25 cellular contexts compared by ENCODE assay signal in the genomic region with DNA sequence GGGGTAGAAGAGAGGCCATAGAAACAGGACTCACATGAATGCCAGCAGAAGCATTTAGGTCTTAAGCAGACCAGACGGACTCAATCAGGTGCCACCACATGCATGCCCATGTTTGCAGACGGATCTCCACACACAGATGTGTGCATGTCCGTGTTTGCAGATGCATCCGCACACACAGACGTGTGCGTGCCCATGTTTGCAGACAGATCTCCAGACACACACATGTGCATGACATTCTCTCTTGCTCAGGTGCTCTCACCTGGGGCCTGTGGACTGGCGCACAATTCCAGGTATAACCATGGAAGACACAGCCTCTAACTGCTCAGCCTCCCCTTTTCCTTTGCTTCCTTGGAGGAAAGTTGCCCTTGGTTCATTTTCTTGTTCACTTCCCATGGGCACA.
"Had no signal": no experiment of that assay in that cellular context is flagged by ENCODE, and none has a peak within 500 bp of the region (broad histone marks: within the 10 kb centered on the region; RNA-seq: fewer than 3 reads in every experiment).

No MANE protein-coding gene starts in this region.

- H3K4me1 Mint-ChIP-seq: activated CD4-positive, alpha-beta memory T cell treated with anti-CD3 and anti-CD28 coated beads, Interleukin-2, amount 10 ng/mL, durations not matched to agents 7 days and 5 days; activated CD4-positive, alpha-beta T cell treated with anti-CD3 and anti-CD28 coated beads, Interleukin-2, amount 10 ng/mL, durations not matched to agents 7 days and 5 days; stimulated activated effector memory CD8-positive, alpha-beta T cell treated with anti-CD3 and anti-CD28 coated beads, Interleukin-12 subunit alpha, Interleukin-12 subunit beta, amount 100 ng/mL, for 72 hours had no signal

- H3K4me1 ChIP-seq: pancreas, psoas muscle had no signal

- H3K4me3 ChIP-seq: heart left ventricle, mucosa of descending colon, pancreas, psoas muscle, upper lobe of left lung had no signal

- ATAC-seq: esophagus mucosa; heart left ventricle; left lobe of liver; mucosa of descending colon; pancreas; psoas muscle; stimulated activated effector memory CD8-positive, alpha-beta T cell treated with anti-CD3 and anti-CD28 coated beads, Interleukin-12 subunit alpha, Interleukin-12 subunit beta, amount 100 ng/mL, for 72 hours had no signal

- H3K9me3 Mint-ChIP-seq: activated CD4-positive, alpha-beta memory T cell treated with anti-CD3 and anti-CD28 coated beads, Interleukin-2, amount 10 ng/mL, durations not matched to agents 7 days and 5 days; activated CD4-positive, alpha-beta T cell treated with anti-CD3 and anti-CD28 coated beads, Interleukin-2, amount 10 ng/mL, durations not matched to agents 7 days and 5 days; stimulated activated effector memory CD8-positive, alpha-beta T cell treated with anti-CD3 and anti-CD28 coated beads, Interleukin-12 subunit alpha, Interleukin-12 subunit beta, amount 100 ng/mL, for 72 hours; stimulated activated naive CD8-positive, alpha-beta T cell treated with anti-CD3 and anti-CD28 coated beads, Interleukin-15, Interleukin-2, amounts not matched to agents 100 ng/mL and 50 ng/mL, for 24 hours; T-helper 1 cell treated with Interleukin-12 subunit alpha and Interleukin-12 subunit beta and Interleukin-4 antibody, amounts not matched to agents 30 μg/mL and 1 μg/mL, for 36 hours had no signal

- DNase-seq: activated CD4-positive, alpha-beta memory T cell treated with anti-CD3 and anti-CD28 coated beads, Interleukin-2, amount 10 ng/mL, durations not matched to agents 7 days and 5 days; activated CD4-positive, alpha-beta T cell treated with anti-CD3 and anti-CD28 coated beads, Interleukin-2, amount 10 ng/mL, durations not matched to agents 7 days and 5 days; activated CD4-positive, CD25-positive, alpha-beta regulatory T cell treated with anti-CD3 and anti-CD28 coated beads, Interleukin-2, amount 50 U/mL, for 72 hours; activated gamma-delta T cell treated with Interleukin-2 at 50 U/mL for 16 hours; activated naive CD4-positive, alpha-beta T cell treated with anti-CD3 and anti-CD28 coated beads, Interleukin-2, amount 50 U/mL, for 16 hours; amniotic stem cell; caudate nucleus; foreskin fibroblast; kidney glomerular epithelial cell; mucosa of descending colon; psoas muscle; SK-N-SH; stimulated activated CD4-positive, alpha-beta T cell treated with anti-CD3 and anti-CD28 coated beads, Interleukin-2, amount 100 ng/mL, for 48 hours; substantia nigra; SW 1271; T-helper 9 cell; WERI-Rb-1 had no signal

- H3K36me3 Mint-ChIP-seq: stimulated activated effector memory CD8-positive, alpha-beta T cell treated with anti-CD3 and anti-CD28 coated beads, Interleukin-12 subunit alpha, Interleukin-12 subunit beta, amount 100 ng/mL, for 72 hours had no signal

- H3K27ac Mint-ChIP-seq: activated CD4-positive, alpha-beta memory T cell treated with anti-CD3 and anti-CD28 coated beads, Interleukin-2, amount 10 ng/mL, durations not matched to agents 7 days and 5 days; activated CD4-positive, alpha-beta T cell treated with anti-CD3 and anti-CD28 coated beads, Interleukin-2, amount 10 ng/mL, durations not matched to agents 7 days and 5 days; stimulated activated effector memory CD8-positive, alpha-beta T cell treated with anti-CD3 and anti-CD28 coated beads, Interleukin-12 subunit alpha, Interleukin-12 subunit beta, amount 100 ng/mL, for 72 hours; stimulated activated naive CD8-positive, alpha-beta T cell treated with anti-CD3 and anti-CD28 coated beads, Interleukin-15, Interleukin-2, amounts not matched to agents 100 ng/mL and 50 ng/mL, for 24 hours; T-helper 1 cell treated with Interleukin-12 subunit alpha and Interleukin-12 subunit beta and Interleukin-4 antibody, amounts not matched to agents 30 μg/mL and 1 μg/mL, for 36 hours had no signal

- H3K9ac ChIP-seq: SK-N-SH had no signal

- H3K27ac ChIP-seq: heart left ventricle, pancreas, psoas muscle, upper lobe of left lung, WERI-Rb-1 had no signal

- H3K9me3 ChIP-seq: heart left ventricle, mucosa of descending colon, pancreas, psoas muscle, upper lobe of left lung had no signal

- H3K4me3 Mint-ChIP-seq: activated CD4-positive, alpha-beta memory T cell treated with anti-CD3 and anti-CD28 coated beads, Interleukin-2, amount 10 ng/mL, durations not matched to agents 7 days and 5 days; activated CD4-positive, alpha-beta T cell treated with anti-CD3 and anti-CD28 coated beads, Interleukin-2, amount 10 ng/mL, durations not matched to agents 7 days and 5 days; stimulated activated effector memory CD8-positive, alpha-beta T cell treated with anti-CD3 and anti-CD28 coated beads, Interleukin-12 subunit alpha, Interleukin-12 subunit beta, amount 100 ng/mL, for 72 hours; stimulated activated naive CD8-positive, alpha-beta T cell treated with anti-CD3 and anti-CD28 coated beads, Interleukin-15, Interleukin-2, amounts not matched to agents 100 ng/mL and 50 ng/mL, for 24 hours; T-helper 1 cell treated with Interleukin-12 subunit alpha and Interleukin-12 subunit beta and Interleukin-4 antibody, amounts not matched to agents 30 μg/mL and 1 μg/mL, for 36 hours had no signal

- H3K36me3 ChIP-seq: heart left ventricle, pancreas, upper lobe of left lung had no signal
